12 cellular contexts compared by ENCODE assay signal in genomic region chr2:134402385-134402784, GRCh38.
DNase-seq lines count a peak whose midpoint lies in the region; ATAC-seq, FAIRE-seq and TF ChIP-seq lines count a peak whose summit lies in the region.
"Had no signal": no experiment of that assay in that cellular context is flagged by ENCODE, and none has a peak within 500 bp of the region (broad histone marks: within the 10 kb centered on the region; RNA-seq: fewer than 3 reads in every experiment).

No MANE protein-coding gene starts in this region.

- DNase-seq in LHCN-M2 (ENCODE audit: low read depth) (peak; percentile 84), astrocyte (ENCODE audit: low read depth) (peak; percentile 26), hepatic stellate cell (ENCODE audit: low spot score) (peak; percentile 49), thoracic aorta (ENCODE audit: low spot score) (no peak), GDM1 (lab: John Stamatoyannopoulos, UW) (no peak)
- DNase-seq in activated T-cell treated with anti-CD3 and anti-CD28 coated beads, Interleukin-2, amount 50 U/mL, for 4 hours, result no peak
- DNase-seq: activated CD4-positive, alpha-beta T cell treated with anti-CD3 and anti-CD28 coated beads for 36 hours; Karpas-422; naive thymus-derived CD4-positive, alpha-beta T cell had no signal

- H4K20me1 ChIP-seq in astrocyte (ENCODE audit: insufficient read depth, low read length), result peaks cover 3% of the 10 kb centered on the region

- no peak overlapping the region for H2AFZ ChIP-seq in astrocyte (ENCODE audit: low read depth, low read length)

- TF ChIP-seq CTCF in astrocyte (IDR thresholded peaks at IDR 0.05; ENCODE audit: insufficient read depth, low read depth, low read length) (no peak), thoracic aorta (IDR thresholded peaks at IDR 0.05) (no peak)

- H3K36me3 ChIP-seq in astrocyte (ENCODE audit: insufficient read depth, low read length) (no peaks in the 10 kb centered on the region), thoracic aorta (no peaks in the 10 kb centered on the region)

- H3K9me3 Mint-ChIP-seq in astrocyte (ENCODE audit: unreplicated experiment), result peaks cover 2% of the 10 kb centered on the region
- H3K9me3 Mint-ChIP-seq in activated T-cell treated with anti-CD3 and anti-CD28 coated beads, Interleukin-2, amount 50 U/mL, for 4 hours, result no peaks in the 10 kb centered on the region
- H3K9me3 Mint-ChIP-seq: naive thymus-derived CD4-positive, alpha-beta T cell had no signal

- H3K27me3 Mint-ChIP-seq in astrocyte (ENCODE audit: low read depth, unreplicated experiment), result no peaks in the 10 kb centered on the region
- no peaks in the 10 kb centered on the region for H3K27me3 Mint-ChIP-seq in activated T-cell treated with anti-CD3 and anti-CD28 coated beads, Interleukin-2, amount 50 U/mL, for 4 hours (ENCODE audit: low read depth)
- H3K27me3 Mint-ChIP-seq: activated CD4-positive, alpha-beta T cell treated with anti-CD3 and anti-CD28 coated beads for 36 hours; activated naive CD8-positive, alpha-beta T cell; naive thymus-derived CD4-positive, alpha-beta T cell had no signal

- no peak for FAIRE-seq in astrocyte (lab: Jason Lieb, UNC)

- H3K4me1 ChIP-seq in astrocyte (ENCODE audit: insufficient read depth, low read length) (peaks cover 38% of the 10 kb centered on the region), thoracic aorta (ENCODE audit: control insufficient read depth in 1 of 2, low read depth in 2 of 2) (peaks cover 21 to 40% of the 10 kb centered on the region in 2 donors)

- H3K27ac ChIP-seq in astrocyte (ENCODE audit: low read depth, low read length) (no peak overlapping the region), thoracic aorta (peak overlapping the region; percentile 62 to 66)

- H3K4me2 ChIP-seq in astrocyte (ENCODE audit: low read length), result no peak overlapping the region

- no peak overlapping the region for H3K9ac ChIP-seq in astrocyte (ENCODE audit: low read length)

- no peak overlapping the region for H3K27ac Mint-ChIP-seq in astrocyte (ENCODE audit: unreplicated experiment)
- H3K27ac Mint-ChIP-seq: activated CD4-positive, alpha-beta T cell treated with anti-CD3 and anti-CD28 coated beads for 36 hours; activated naive CD8-positive, alpha-beta T cell had no signal

- peaks cover 14% of the 10 kb centered on the region for H3K36me3 Mint-ChIP-seq in astrocyte (ENCODE audit: low read depth, unreplicated experiment)
- peaks cover 37% of the 10 kb centered on the region for H3K36me3 Mint-ChIP-seq in activated T-cell treated with anti-CD3 and anti-CD28 coated beads, Interleukin-2, amount 50 U/mL, for 4 hours (ENCODE audit: insufficient read depth)

- H3K27me3 ChIP-seq in astrocyte (ENCODE audit: insufficient read depth, low read length) (no peaks in the 10 kb centered on the region), thoracic aorta (replicated peaks; ENCODE audit: insufficient read depth) (no peaks in the 10 kb centered on the region)

- no peaks in the 10 kb centered on the region for H3K79me2 ChIP-seq in astrocyte (ENCODE audit: insufficient read depth, low read length)

- H3K9me3 ChIP-seq in astrocyte (ENCODE audit: insufficient read depth, low read depth, low read length) (no peaks in the 10 kb centered on the region), thoracic aorta (no peaks in the 10 kb centered on the region)

- ATAC-seq in thoracic aorta (ENCODE audit: insufficient number of reproducible peaks, low FRiP score, low read depth) (peak; percentile 65), HG03097 (IDR thresholded peaks at IDR 0.05; ENCODE audit: low FRiP score, unreplicated experiment) (no peak)
- no peak for ATAC-seq in activated T-cell treated with anti-CD3 and anti-CD28 coated beads, Interleukin-2, amount 50 U/mL, for 4 hours
- ATAC-seq: activated CD4-positive, alpha-beta T cell treated with anti-CD3 and anti-CD28 coated beads for 36 hours; naive thymus-derived CD4-positive, alpha-beta T cell; Panc1 had no signal

- H3K4me1 Mint-ChIP-seq in astrocyte (ENCODE audit: low read depth, unreplicated experiment), result peaks cover 28% of the 10 kb centered on the region
- peaks cover 14% of the 10 kb centered on the region for H3K4me1 Mint-ChIP-seq in activated T-cell treated with anti-CD3 and anti-CD28 coated beads, Interleukin-2, amount 50 U/mL, for 4 hours (ENCODE audit: low read depth)

- no peak overlapping the region for H3K4me3 Mint-ChIP-seq in astrocyte (ENCODE audit: unreplicated experiment)
- no peak overlapping the region for H3K4me3 Mint-ChIP-seq in activated T-cell treated with anti-CD3 and anti-CD28 coated beads, Interleukin-2, amount 50 U/mL, for 4 hours
- H3K4me3 Mint-ChIP-seq: activated CD4-positive, alpha-beta T cell treated with anti-CD3 and anti-CD28 coated beads for 36 hours; activated naive CD8-positive, alpha-beta T cell; naive thymus-derived CD4-positive, alpha-beta T cell had no signal

- H3K4me3 ChIP-seq in astrocyte (ENCODE audit: insufficient read depth, low read depth, low read length) (no peak overlapping the region), thoracic aorta (no peak overlapping the region)

Comparison
In these comparisons a context has a peak if more than half of its experiments do, and no peak if none do; other contexts are left out.
1. DNase-seq: peak in LHCN-M2 (single experiment), astrocyte (single experiment) and hepatic stellate cell (single experiment); none in thoracic aorta (single experiment), GDM1 (single experiment) and activated T-cell treated with anti-CD3 and anti-CD28 coated beads, Interleukin-2, amount 50 U/mL, for 4 hours (single experiment).